28 cellular contexts compared by ENCODE assay signal in genomic region chr11:59607703-59608454, GRCh38.
"Had no signal": no experiment of that assay in that cellular context is flagged by ENCODE, and none has a peak within 500 bp of the region (broad histone marks: within the 10 kb centered on the region; RNA-seq: fewer than 3 reads in every experiment).

No MANE protein-coding gene starts in this region.

- H3K27ac Mint-ChIP-seq: activated CD4-positive, alpha-beta memory T cell treated with anti-CD3 and anti-CD28 coated beads, Interleukin-2, amount 10 ng/mL, durations not matched to agents 7 days and 5 days; activated CD8-positive, alpha-beta memory T cell treated with anti-CD3 and anti-CD28 coated beads, Interleukin-2, amount 10 ng/mL, durations not matched to agents 7 days and 5 days; activated naive CD4-positive, alpha-beta T cell treated with anti-CD3 and anti-CD28 coated beads, Interleukin-2, amount 50 U/mL, for 24 hours; activated naive CD8-positive, alpha-beta T cell treated with anti-CD3 and anti-CD28 coated beads, Interleukin-2, amount 10 ng/mL, durations not matched to agents 7 days and 5 days; activated T-helper 2 cell treated with anti-CD3 and anti-CD28 coated beads, Interferon-gamma antibody, Interleukin-2, Interleukin-4, amounts not matched to agents 10 μg/mL and 5 μg/mL and 100 μg/mL, durations not matched to agents 14 hours and 24 hours and 36 hours had no signal

- H3K9me3 Mint-ChIP-seq: activated CD4-positive, alpha-beta memory T cell treated with anti-CD3 and anti-CD28 coated beads, Interleukin-2, amount 10 ng/mL, durations not matched to agents 7 days and 5 days; activated naive CD4-positive, alpha-beta T cell treated with anti-CD3 and anti-CD28 coated beads, Interleukin-2, amount 50 U/mL, for 24 hours; activated naive CD8-positive, alpha-beta T cell treated with anti-CD3 and anti-CD28 coated beads, Interleukin-2, amount 10 ng/mL, durations not matched to agents 7 days and 5 days; activated T-helper 2 cell treated with anti-CD3 and anti-CD28 coated beads, Interferon-gamma antibody, Interleukin-2, Interleukin-4, amounts not matched to agents 10 μg/mL and 5 μg/mL and 100 μg/mL, durations not matched to agents 14 hours and 24 hours and 36 hours; central memory CD8-positive, alpha-beta T cell had no signal

- H3K4me3 ChIP-seq: ascending aorta, cardiac muscle cell, SJCRH30, SK-N-MC had no signal

- H3K27ac ChIP-seq: ascending aorta, cardiac muscle cell, SJCRH30, SK-N-MC, WERI-Rb-1 had no signal

- DNase-seq: activated CD4-positive, alpha-beta memory T cell treated with anti-CD3 and anti-CD28 coated beads, Interleukin-2, amount 10 ng/mL, durations not matched to agents 7 days and 5 days; activated CD4-positive, alpha-beta T cell treated with anti-CD3 and anti-CD28 coated beads for 1 hour; activated CD4-positive, alpha-beta T cell treated with anti-CD3 and anti-CD28 coated beads for 48 hours; activated CD4-positive, CD25-positive, alpha-beta regulatory T cell; activated CD8-positive, alpha-beta memory T cell treated with anti-CD3 and anti-CD28 coated beads for 24 hours; activated CD8-positive, alpha-beta memory T cell treated with anti-CD3 and anti-CD28 coated beads, Interleukin-2, amount 10 ng/mL, durations not matched to agents 7 days and 5 days; activated CD8-positive, alpha-beta memory T cell treated with anti-CD3 and anti-CD28 coated beads, Interleukin-2, amount 50 U/mL, for 48 hours; activated gamma-delta T cell; activated naive CD4-positive, alpha-beta T cell treated with Interleukin-2 at 50 U/mL for 16 hours; activated naive CD8-positive, alpha-beta T cell treated with anti-CD3 and anti-CD28 coated beads, Interleukin-2, amount 10 ng/mL, durations not matched to agents 7 days and 5 days; amygdala; NCI-H1105; NCI-H1417 treated with DMSO at 0.1 percent for 48 hours; NCI-H187 treated with DMSO at 0.1 percent for 48 hours; NCI-H2081; NCI-H345; NCI-H524 treated with DMSO at 0.1 percent for 48 hours; SHP77; SJCRH30; T1000; WERI-Rb-1 had no signal

- H3K27me3 ChIP-seq: ascending aorta, cardiac muscle cell, SJCRH30 had no signal

- H3K27me3 Mint-ChIP-seq: activated CD4-positive, alpha-beta memory T cell treated with anti-CD3 and anti-CD28 coated beads, Interleukin-2, amount 10 ng/mL, durations not matched to agents 7 days and 5 days; activated CD8-positive, alpha-beta memory T cell treated with anti-CD3 and anti-CD28 coated beads, Interleukin-2, amount 10 ng/mL, durations not matched to agents 7 days and 5 days; activated naive CD4-positive, alpha-beta T cell treated with anti-CD3 and anti-CD28 coated beads, Interleukin-2, amount 50 U/mL, for 24 hours; activated naive CD8-positive, alpha-beta T cell treated with anti-CD3 and anti-CD28 coated beads, Interleukin-2, amount 10 ng/mL, durations not matched to agents 7 days and 5 days; central memory CD8-positive, alpha-beta T cell had no signal

- H3K9me3 ChIP-seq: ascending aorta, SJCRH30 had no signal

- H3K4me3 Mint-ChIP-seq: activated CD4-positive, alpha-beta memory T cell treated with anti-CD3 and anti-CD28 coated beads, Interleukin-2, amount 10 ng/mL, durations not matched to agents 7 days and 5 days; activated CD8-positive, alpha-beta memory T cell treated with anti-CD3 and anti-CD28 coated beads, Interleukin-2, amount 10 ng/mL, durations not matched to agents 7 days and 5 days; activated naive CD4-positive, alpha-beta T cell treated with anti-CD3 and anti-CD28 coated beads, Interleukin-2, amount 50 U/mL, for 24 hours; activated naive CD8-positive, alpha-beta T cell treated with anti-CD3 and anti-CD28 coated beads, Interleukin-2, amount 10 ng/mL, durations not matched to agents 7 days and 5 days; central memory CD8-positive, alpha-beta T cell had no signal

- ATAC-seq: activated CD8-positive, alpha-beta memory T cell treated with anti-CD3 and anti-CD28 coated beads, Interleukin-2, amount 10 ng/mL, durations not matched to agents 7 days and 5 days; Panc1 had no signal
